Comparison of ENCODE assay signal across 8 cellular contexts in genomic region chr1:172826096-172826741, GRCh38.
DNase-seq lines count a peak whose midpoint lies in the region; ATAC-seq and TF ChIP-seq lines count a peak whose summit lies in the region.

No MANE protein-coding gene starts in this region.

- no peaks in the 10 kb centered on the region for H3K27me3 ChIP-seq in GM23338 (ENCODE audit: insufficient read depth)
- no peaks in the 10 kb centered on the region for H3K27me3 ChIP-seq in OCI-LY1 (ENCODE audit: insufficient read depth, low read length)
- H3K27me3 ChIP-seq in lower lobe of right lung (ENCODE audit: low read depth), result no peaks in the 10 kb centered on the region
- no peaks in the 10 kb centered on the region for H3K27me3 ChIP-seq in tibial nerve

- TF ChIP-seq CTCF in GM23338 (conservative IDR thresholded peaks at IDR 0.05; ENCODE audit: low read depth in 2 of 2), result peak; percentile 71 to 76
- TF ChIP-seq CTCF in OCI-LY1 (IDR thresholded peaks at IDR 0.05; ENCODE audit: low read length), result peak; percentile 71
- TF ChIP-seq CTCF in coronary artery (IDR thresholded peaks at IDR 0.05), result peak; percentile 33
- TF ChIP-seq CTCF in lower lobe of right lung (IDR thresholded peaks at IDR 0.05), result peak; percentile 63
- peak; percentile 43 to 84 (median 57) for TF ChIP-seq CTCF in tibial nerve (IDR thresholded peaks at IDR 0.05)

- ATAC-seq in GM23338, result peak; percentile 85
- ATAC-seq in lower lobe of right lung, result peak; percentile 82 to 85

- no peaks in the 10 kb centered on the region for H3K9me3 Mint-ChIP-seq in GM23338

- H2AFZ ChIP-seq in GM23338, result no peak overlapping the region
- no peak overlapping the region for H2AFZ ChIP-seq in OCI-LY1 (ENCODE audit: low read length)

- H3K4me1 ChIP-seq in GM23338 (ENCODE audit: insufficient read depth), result peaks cover 4% of the 10 kb centered on the region; the same call in 1 of the 2 replicates
- H3K4me1 ChIP-seq in OCI-LY1 (ENCODE audit: insufficient read depth, low read length, severe bottlenecking), result peaks cover 12% of the 10 kb centered on the region
- peaks cover 12% of the 10 kb centered on the region for H3K4me1 ChIP-seq in lower lobe of right lung
- peaks cover 0 to 17% (median 5%) of the 10 kb centered on the region in 4 donors for H3K4me1 ChIP-seq in tibial nerve

- intact Hi-C loops in lower lobe of right lung (cut with DNase I), result no loop called here

- no peak overlapping the region for H3K4me3 Mint-ChIP-seq in GM23338

- no peaks in the 10 kb centered on the region for H3K79me2 ChIP-seq in GM23338 (replicated peaks; ENCODE audit: insufficient read depth)
- H3K79me2 ChIP-seq in OCI-LY1 (ENCODE audit: insufficient read depth, low read length), result no peaks in the 10 kb centered on the region

- in situ Hi-C loops in Caki2 (cut with HindIII; ENCODE audit: low pct_unique_long_range_greater_than_20kb, low sequenced_read_pairs), result no loop called here

- H3K27ac ChIP-seq in GM23338 (ENCODE audit: low read depth), result no peak overlapping the region
- no peak overlapping the region for H3K27ac ChIP-seq in OCI-LY1 (ENCODE audit: low read depth, low read length, poor library complexity, severe bottlenecking)
- H3K27ac ChIP-seq in coronary artery, result peak overlapping the region; percentile 53 to 65
- H3K27ac ChIP-seq in lower lobe of right lung, result peak overlapping the region; percentile 76
- peak overlapping the region; percentile 70 to 90 (median 82) for H3K27ac ChIP-seq in tibial nerve

- H3K27ac Mint-ChIP-seq in GM23338, result no peak overlapping the region

- WGBS in tibial nerve, 2 donors, result 15 to 18% methylated on average over 10 of the region's 10 CpGs

- H3K9me3 ChIP-seq in OCI-LY1 (ENCODE audit: low read length) (no peaks in the 10 kb centered on the region), lower lobe of right lung (no peaks in the 10 kb centered on the region), tibial nerve (no peaks in the 10 kb centered on the region)

- TF ChIP-seq POLR2A in tibial nerve (IDR thresholded peaks at IDR 0.05), result no peak

- H3K9ac ChIP-seq in OCI-LY1 (ENCODE audit: low read length), result no peak overlapping the region

- H3K4me2 ChIP-seq in GM23338 (0 out of 2 replicates have a peak overlapping the region, but pooled peaks have one; percentile 11), OCI-LY1 (ENCODE audit: low read length) (no peak overlapping the region)

- no peaks in the 10 kb centered on the region for H3F3A ChIP-seq in GM23338 (replicated peaks; ENCODE audit: low read depth)
- H3F3A ChIP-seq in OCI-LY1 (ENCODE audit: insufficient read depth, low read length), result no peaks in the 10 kb centered on the region

- H3K4me3 ChIP-seq in GM23338, result no peak overlapping the region
- H3K4me3 ChIP-seq in OCI-LY1 (ENCODE audit: low read depth, low read length, poor library complexity, severe bottlenecking), result no peak overlapping the region
- peak overlapping the region; percentile 44 for H3K4me3 ChIP-seq in coronary artery
- H3K4me3 ChIP-seq in lower lobe of right lung, result peak overlapping the region; percentile 22
- peak overlapping the region in 2 of 4 donors; percentile 18 to 32 for H3K4me3 ChIP-seq in tibial nerve

- no peaks in the 10 kb centered on the region for H4K20me1 ChIP-seq in GM23338 (replicated peaks; ENCODE audit: insufficient read depth)
- no peaks in the 10 kb centered on the region for H4K20me1 ChIP-seq in OCI-LY1 (ENCODE audit: insufficient read depth, low read length)

- peak; percentile 44 for DNase-seq in Caki2 (ENCODE audit: low read depth)
- peak; percentile 73 for DNase-seq in GM23338 (ENCODE audit: low spot score)
- DNase-seq in coronary artery (ENCODE audit: low spot score), result no peak
- no peak for DNase-seq in lower lobe of right lung
- peak in 1 of 2 donors; percentile 47 for DNase-seq in tibial nerve (ENCODE audit: low spot score in 2 of 2)
- no peak for DNase-seq in activated CD8-positive, alpha-beta memory T cell treated with anti-CD3 and anti-CD28 coated beads, Interleukin-2, amount 50 U/mL, for 48 hours
- no peak for DNase-seq in activated effector memory CD4-positive, alpha-beta T cell treated with anti-CD3 and anti-CD28 coated beads, Interleukin-2, amount 50 U/mL, for 16 hours

- no peaks in the 10 kb centered on the region for H3K36me3 Mint-ChIP-seq in GM23338 (ENCODE audit: low read depth)

- H3K9me2 ChIP-seq in GM23338 (ENCODE audit: insufficient read depth) (no peaks in the 10 kb centered on the region), OCI-LY1 (ENCODE audit: low read depth, low read length) (no peaks in the 10 kb centered on the region)

- TF ChIP-seq EP300 in tibial nerve (IDR thresholded peaks at IDR 0.05), result peak; percentile 93 to 97

- H3K27me3 Mint-ChIP-seq in GM23338 (ENCODE audit: insufficient read depth, low read depth, poor library complexity), result no peaks in the 10 kb centered on the region

- H3K36me3 ChIP-seq in GM23338 (ENCODE audit: insufficient read depth), result no peaks in the 10 kb centered on the region
- H3K36me3 ChIP-seq in OCI-LY1 (ENCODE audit: insufficient read depth, low read length), result no peaks in the 10 kb centered on the region
- no peaks in the 10 kb centered on the region for H3K36me3 ChIP-seq in lower lobe of right lung
- H3K36me3 ChIP-seq in tibial nerve, result no peaks in the 10 kb centered on the region

- no peaks in the 10 kb centered on the region for H3K4me1 Mint-ChIP-seq in GM23338

TF ChIP-seq in GM23338, 12 proteins besides CTCF, POLR2A, EP300 and RAD21 (continues in another document):
- no peak for TF ChIP-seq POLR2AphosphoS5 (IDR thresholded peaks at IDR 0.05; ENCODE audit: low read depth)
- TF ChIP-seq CREB1 (CRISPR knock-in tag; IDR thresholded peaks at IDR 0.05; ENCODE audit: low read depth), result no peak
- no peak for TF ChIP-seq STAT1 (IDR thresholded peaks at IDR 0.05; ENCODE audit: unreplicated experiment)
- no peak for TF ChIP-seq EZH2 (IDR thresholded peaks at IDR 0.05; ENCODE audit: low read depth, unreplicated experiment)
- no peak for TF ChIP-seq ZNF114 (CRISPR knock-in tag; IDR thresholded peaks at IDR 0.05)
- TF ChIP-seq, protein P1, sequence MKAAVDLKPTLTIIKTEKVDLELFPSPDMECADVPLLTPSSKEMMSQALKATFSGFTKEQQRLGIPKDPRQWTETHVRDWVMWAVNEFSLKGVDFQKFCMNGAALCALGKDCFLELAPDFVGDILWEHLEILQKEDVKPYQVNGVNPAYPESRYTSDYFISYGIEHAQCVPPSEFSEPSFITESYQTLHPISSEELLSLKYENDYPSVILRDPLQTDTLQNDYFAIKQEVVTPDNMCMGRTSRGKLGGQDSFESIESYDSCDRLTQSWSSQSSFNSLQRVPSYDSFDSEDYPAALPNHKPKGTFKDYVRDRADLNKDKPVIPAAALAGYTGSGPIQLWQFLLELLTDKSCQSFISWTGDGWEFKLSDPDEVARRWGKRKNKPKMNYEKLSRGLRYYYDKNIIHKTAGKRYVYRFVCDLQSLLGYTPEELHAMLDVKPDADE (IDR thresholded peaks at IDR 0.05), result no peak
- TF ChIP-seq ZNF331 (CRISPR knock-in tag; IDR thresholded peaks at IDR 0.05; ENCODE audit: low read depth), result no peak
- TF ChIP-seq NANOG (IDR thresholded peaks at IDR 0.05; ENCODE audit: borderline replicate concordance), result no peak

Comparison
In these comparisons a context has a peak if more than half of its experiments do, and no peak if none do; other contexts are left out.
1. DNase-seq: peak in Caki2 (single experiment) and GM23338 (single experiment); none in coronary artery (single experiment), lower lobe of right lung (single experiment), activated CD8-positive, alpha-beta memory T cell treated with anti-CD3 and anti-CD28 coated beads, Interleukin-2, amount 50 U/mL, for 48 hours (single experiment) and activated effector memory CD4-positive, alpha-beta T cell treated with anti-CD3 and anti-CD28 coated beads, Interleukin-2, amount 50 U/mL, for 16 hours (single experiment).
2. H3K27ac ChIP-seq: peak in coronary artery (2 of 2), lower lobe of right lung (single experiment) and tibial nerve (4 of 4); none in GM23338 (single experiment) and OCI-LY1 (single experiment).
3. H3K4me3 ChIP-seq: peak in coronary artery (single experiment) and lower lobe of right lung (single experiment); none in GM23338 (single experiment) and OCI-LY1 (single experiment).
4. Peak in every context shown above with its lines, with median percentiles within 50 percentile points of each other: CTCF ChIP-seq.